In the genomic region with DNA sequence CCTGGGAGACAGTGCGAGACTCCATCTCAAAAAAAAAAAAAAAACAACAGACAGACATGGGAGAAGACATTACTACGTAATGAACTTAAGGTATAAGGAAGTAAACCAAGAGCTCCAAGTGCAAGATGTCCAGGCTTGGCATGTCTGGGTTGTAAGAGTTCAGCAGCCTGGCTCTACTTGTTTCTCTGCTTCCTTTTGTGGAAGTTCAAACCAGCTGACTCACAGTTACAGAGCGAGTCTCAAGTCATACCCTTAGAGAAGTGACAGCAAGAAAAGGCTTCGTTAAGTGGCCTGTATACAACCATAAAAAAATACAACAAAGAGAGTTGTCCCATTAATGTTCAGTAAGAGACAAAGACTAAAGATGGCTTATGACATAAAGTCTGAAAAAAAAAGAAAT, we compare ENCODE assay signal across 8 cellular contexts. TPM values are rescaled to one million over a fixed set of nuclear protein-coding genes. Genes with fewer than 3 reads are reported as not detected.
DNase-seq lines count a peak whose midpoint lies in the region; TF ChIP-seq lines count a peak whose summit lies in the region.

No MANE protein-coding gene starts in this region.

- WGBS in spleen, 5 donors, result 45 to 61% (median 47%) methylated on average over 4 of the region's 4 CpGs

- POLR2A ChIA-PET in activated CD4-positive, alpha-beta memory T cell treated with anti-CD3 and anti-CD28 coated beads for 36 hours (lab: Charles Lee), result interaction anchor here (1.1 to 1.7 kb wide), 2 partner anchors 25 to 183 kb away, joined by 3 to 4 read pairs; a partner anchor contains a TSS

- no peaks in the 10 kb centered on the region for H3K9me3 Mint-ChIP-seq in activated CD4-positive, alpha-beta memory T cell treated with anti-CD3 and anti-CD28 coated beads for 36 hours

- H3K9me3 ChIP-seq in left ventricle myocardium inferior (replicated peaks), result no peaks in the 10 kb centered on the region
- H3K9me3 ChIP-seq in spleen, result no peaks in the 10 kb centered on the region

- H3K4me1 Mint-ChIP-seq in activated CD4-positive, alpha-beta memory T cell treated with anti-CD3 and anti-CD28 coated beads for 36 hours (ENCODE audit: low read depth), result peaks cover 22% of the 10 kb centered on the region

- peak overlapping the region; percentile 82 for H3K4me3 ChIP-seq in left ventricle myocardium inferior
- peak overlapping the region; percentile 58 to 84 (median 69) for H3K4me3 ChIP-seq in spleen

- H3K4me1 ChIP-seq in left ventricle myocardium inferior (peaks cover 29% of the 10 kb centered on the region), spleen (peaks cover 13 to 47% (median 29%) of the 10 kb centered on the region in 6 donors)

- H3K27me3 ChIP-seq in left ventricle myocardium inferior (ENCODE audit: low read depth) (no peaks in the 10 kb centered on the region), spleen (replicated peaks in 1 of 7) (no peaks in the 10 kb centered on the region)

- TF ChIP-seq POLR2A in spleen (IDR thresholded peaks at IDR 0.05), result no peak

- DNase-seq in DMS53 (lab: John Stamatoyannopoulos, UW) (peak; percentile 11), DMS53 treated with DMSO at 0.1 percent for 48 hours (lab: John Stamatoyannopoulos, UW; ENCODE audit: unreplicated experiment) (no peak), left ventricle myocardium inferior (no peak), spleen (no peak), kidney glomerular epithelial cell (lab: John Stamatoyannopoulos, UW) (no peak), NCI-H526 (lab: John Stamatoyannopoulos, UW) (no peak)
- DNase-seq in activated CD4-positive, alpha-beta memory T cell treated with anti-CD3 and anti-CD28 coated beads for 36 hours, result no peak
- DNase-seq in effector CD8-positive, alpha-beta T cell (lab: John Stamatoyannopoulos, UW), result no peak

- H3K27ac Mint-ChIP-seq in activated CD4-positive, alpha-beta memory T cell treated with anti-CD3 and anti-CD28 coated beads for 36 hours, result peak overlapping the region; percentile 96

- peaks cover 37% of the 10 kb centered on the region for H3K36me3 Mint-ChIP-seq in activated CD4-positive, alpha-beta memory T cell treated with anti-CD3 and anti-CD28 coated beads for 36 hours

- CTCF ChIA-PET in activated CD4-positive, alpha-beta memory T cell treated with anti-CD3 and anti-CD28 coated beads for 36 hours (lab: Charles Lee), result no interaction called here

- peaks cover 74% of the 10 kb centered on the region for H3K36me3 ChIP-seq in left ventricle myocardium inferior
- peaks cover 0 to 83% (median 69%) of the 10 kb centered on the region in 6 donors for H3K36me3 ChIP-seq in spleen

- H3K27ac ChIP-seq in left ventricle myocardium inferior (replicated peaks), result peak overlapping the region; percentile 91
- H3K27ac ChIP-seq in spleen, result peak overlapping the region; percentile 76 to 94 (median 92)

- intact Hi-C loops in activated CD4-positive, alpha-beta memory T cell treated with anti-CD3 and anti-CD28 coated beads for 36 hours (cut with micrococcal nuclease), result loop anchor here (2.0 to 10.0 kb wide), 3 partner anchors 25 to 225 kb away; a partner anchor contains a TSS
- intact Hi-C loops in left ventricle myocardium inferior (cut with micrococcal nuclease), result no loop called here
- intact Hi-C loops in spleen (cut with DNase I; ENCODE audit: low total_unique reads), result no loop called here

- H3K4me3 Mint-ChIP-seq in activated CD4-positive, alpha-beta memory T cell treated with anti-CD3 and anti-CD28 coated beads for 36 hours, result peak overlapping the region; percentile 97

- TF ChIP-seq CTCF in left ventricle myocardium inferior (IDR thresholded peaks at IDR 0.05; ENCODE audit: borderline replicate concordance) (no peak), spleen (IDR thresholded peaks at IDR 0.05 in 8 of 11, conservative IDR thresholded peaks at IDR 0.05 in 3 of 11) (no peak)

- H3K27me3 Mint-ChIP-seq in activated CD4-positive, alpha-beta memory T cell treated with anti-CD3 and anti-CD28 coated beads for 36 hours, result no peaks in the 10 kb centered on the region

RNA-seq across cellular contexts. Expression of a gene that starts 1.3 kb away (rescaled TPM):
- total RNA-seq in activated CD4-positive, alpha-beta memory T cell treated with anti-CD3 and anti-CD28 coated beads for 36 hours, result 10 to 100 TPM; 19.1 to 21.1 TPM
- 19.0 TPM for total RNA-seq in left ventricle myocardium inferior
- 10 to 100 TPM; 48.1 to 66.2 (median 52.6) TPM for total RNA-seq in spleen
- 10 to 100 TPM in 2 of 3 donors, 1 to 10 TPM in 1; 9.0 to 16.3 (median 10.2) TPM for polyA plus RNA-seq in spleen

RNA-seq across cellular contexts. Expression of a gene that starts 24.3 kb away (rescaled TPM):
- total RNA-seq in activated CD4-positive, alpha-beta memory T cell treated with anti-CD3 and anti-CD28 coated beads for 36 hours, result 10 to 100 TPM; 66.1 to 70.2 TPM
- total RNA-seq in left ventricle myocardium inferior (21.2 TPM), spleen (10 to 100 TPM; 43.2 to 70.5 (median 59.3) TPM)
- 10 to 100 TPM; 24.9 to 33.8 (median 29.3) TPM for polyA plus RNA-seq in spleen

RNA-seq across cellular contexts. Expression of a gene that starts 31.5 kb away (rescaled TPM):
- not detected for total RNA-seq in activated CD4-positive, alpha-beta memory T cell treated with anti-CD3 and anti-CD28 coated beads for 36 hours
- total RNA-seq in left ventricle myocardium inferior, result not detected
- under 1 TPM in 1 of 7 donors, not detected in 6; 0.88 TPM for total RNA-seq in spleen
- polyA plus RNA-seq in spleen, result under 1 TPM in 1 of 3 donors, not detected in 2; 0.06 TPM

RNA-seq across cellular contexts. Expression of a gene that starts 50.5 kb away (rescaled TPM):
- 10 to 100 TPM; 25.0 to 25.1 TPM for total RNA-seq in activated CD4-positive, alpha-beta memory T cell treated with anti-CD3 and anti-CD28 coated beads for 36 hours
- 11.1 TPM for total RNA-seq in left ventricle myocardium inferior
- total RNA-seq in spleen, result 10 to 100 TPM; 10.2 to 22.1 (median 13.7) TPM
- 1 to 10 TPM; 1.1 to 2.9 (median 1.8) TPM for polyA plus RNA-seq in spleen

RNA-seq across cellular contexts. Expression of a gene that starts 52.9 kb away (rescaled TPM):
- total RNA-seq in activated CD4-positive, alpha-beta memory T cell treated with anti-CD3 and anti-CD28 coated beads for 36 hours, result 10 to 100 TPM; 48.0 to 51.2 TPM
- total RNA-seq in left ventricle myocardium inferior (24.1 TPM), spleen (100 to 1,000 TPM in 1 of 7 donors, 10 to 100 TPM in 6; 56.6 to 103 (median 70.2) TPM)
- polyA plus RNA-seq in spleen, result 10 to 100 TPM; 12.3 to 27.1 (median 22.3) TPM
